1 cellular context compared by ENCODE assay signal in the genomic region with DNA sequence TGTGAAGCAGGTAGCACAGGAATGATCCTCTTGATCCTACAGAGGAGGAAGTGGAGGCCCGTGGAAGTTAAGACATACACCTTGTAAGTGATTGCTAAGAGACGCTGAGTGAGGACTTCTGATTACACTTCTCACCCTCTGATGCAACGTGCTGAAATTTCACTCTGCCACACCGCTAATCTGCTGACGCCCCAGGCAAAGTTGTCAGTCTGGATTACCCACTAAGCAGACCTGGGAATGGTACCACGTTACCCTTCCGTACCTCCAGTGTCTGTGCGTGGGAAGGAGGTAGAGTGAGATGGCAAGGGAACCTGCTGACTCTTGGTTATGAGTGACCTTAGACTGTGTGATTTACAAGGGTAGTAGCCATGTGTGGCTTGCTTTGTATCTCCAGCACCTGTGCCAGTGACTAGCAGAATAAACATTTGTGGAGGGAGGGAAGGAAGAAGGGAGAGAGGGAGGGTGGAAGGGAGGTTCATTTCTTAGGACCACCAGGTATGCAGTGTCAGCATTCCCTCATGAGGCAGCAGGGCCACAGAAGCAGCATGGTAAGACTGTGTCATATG.
A peak's percentile ranks its signal among the peaks of the same experiment; 100 is the strongest.
TF ChIP-seq lines count a peak whose summit lies in the region.

No MANE protein-coding gene starts in this region.

TF ChIP-seq in K562, 482 proteins besides CTCF, POLR2A, EP300 and RAD21 (continued from another document and continues in another):
- TF ChIP-seq, protein P1, sequence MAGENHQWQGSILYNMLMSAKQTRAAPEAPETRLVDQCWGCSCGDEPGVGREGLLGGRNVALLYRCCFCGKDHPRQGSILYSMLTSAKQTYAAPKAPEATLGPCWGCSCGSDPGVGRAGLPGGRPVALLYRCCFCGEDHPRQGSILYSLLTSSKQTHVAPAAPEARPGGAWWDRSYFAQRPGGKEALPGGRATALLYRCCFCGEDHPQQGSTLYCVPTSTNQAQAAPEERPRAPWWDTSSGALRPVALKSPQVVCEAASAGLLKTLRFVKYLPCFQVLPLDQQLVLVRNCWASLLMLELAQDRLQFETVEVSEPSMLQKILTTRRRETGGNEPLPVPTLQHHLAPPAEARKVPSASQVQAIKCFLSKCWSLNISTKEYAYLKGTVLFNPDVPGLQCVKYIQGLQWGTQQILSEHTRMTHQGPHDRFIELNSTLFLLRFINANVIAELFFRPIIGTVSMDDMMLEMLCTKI (IDR thresholded peaks at IDR 0.05; ENCODE audit: partially characterized antibody) = no peak
- TF ChIP-seq NFIC (IDR thresholded peaks at IDR 0.05) = no peak
- TF ChIP-seq, protein P2, sequence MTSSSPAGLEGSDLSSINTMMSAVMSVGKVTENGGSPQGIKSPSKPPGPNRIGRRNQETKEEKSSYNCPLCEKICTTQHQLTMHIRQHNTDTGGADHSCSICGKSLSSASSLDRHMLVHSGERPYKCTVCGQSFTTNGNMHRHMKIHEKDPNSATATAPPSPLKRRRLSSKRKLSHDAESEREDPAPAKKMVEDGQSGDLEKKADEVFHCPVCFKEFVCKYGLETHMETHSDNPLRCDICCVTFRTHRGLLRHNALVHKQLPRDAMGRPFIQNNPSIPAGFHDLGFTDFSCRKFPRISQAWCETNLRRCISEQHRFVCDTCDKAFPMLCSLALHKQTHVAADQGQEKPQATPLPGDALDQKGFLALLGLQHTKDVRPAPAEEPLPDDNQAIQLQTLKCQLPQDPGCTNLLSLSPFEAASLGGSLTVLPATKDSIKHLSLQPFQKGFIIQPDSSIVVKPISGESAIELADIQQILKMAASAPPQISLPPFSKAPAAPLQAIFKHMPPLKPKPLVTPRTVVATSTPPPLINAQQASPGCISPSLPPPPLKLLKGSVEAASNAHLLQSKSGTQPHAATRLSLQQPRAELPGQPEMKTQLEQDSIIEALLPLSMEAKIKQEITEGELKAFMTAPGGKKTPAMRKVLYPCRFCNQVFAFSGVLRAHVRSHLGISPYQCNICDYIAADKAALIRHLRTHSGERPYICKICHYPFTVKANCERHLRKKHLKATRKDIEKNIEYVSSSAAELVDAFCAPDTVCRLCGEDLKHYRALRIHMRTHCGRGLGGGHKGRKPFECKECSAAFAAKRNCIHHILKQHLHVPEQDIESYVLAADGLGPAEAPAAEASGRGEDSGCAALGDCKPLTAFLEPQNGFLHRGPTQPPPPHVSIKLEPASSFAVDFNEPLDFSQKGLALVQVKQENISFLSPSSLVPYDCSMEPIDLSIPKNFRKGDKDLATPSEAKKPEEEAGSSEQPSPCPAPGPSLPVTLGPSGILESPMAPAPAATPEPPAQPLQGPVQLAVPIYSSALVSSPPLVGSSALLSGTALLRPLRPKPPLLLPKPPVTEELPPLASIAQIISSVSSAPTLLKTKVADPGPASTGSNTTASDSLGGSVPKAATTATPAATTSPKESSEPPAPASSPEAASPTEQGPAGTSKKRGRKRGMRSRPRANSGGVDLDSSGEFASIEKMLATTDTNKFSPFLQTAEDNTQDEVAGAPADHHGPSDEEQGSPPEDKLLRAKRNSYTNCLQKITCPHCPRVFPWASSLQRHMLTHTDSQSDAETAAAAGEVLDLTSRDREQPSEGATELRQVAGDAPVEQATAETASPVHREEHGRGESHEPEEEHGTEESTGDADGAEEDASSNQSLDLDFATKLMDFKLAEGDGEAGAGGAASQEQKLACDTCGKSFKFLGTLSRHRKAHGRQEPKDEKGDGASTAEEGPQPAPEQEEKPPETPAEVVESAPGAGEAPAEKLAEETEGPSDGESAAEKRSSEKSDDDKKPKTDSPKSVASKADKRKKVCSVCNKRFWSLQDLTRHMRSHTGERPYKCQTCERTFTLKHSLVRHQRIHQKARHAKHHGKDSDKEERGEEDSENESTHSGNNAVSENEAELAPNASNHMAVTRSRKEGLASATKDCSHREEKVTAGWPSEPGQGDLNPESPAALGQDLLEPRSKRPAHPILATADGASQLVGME (CRISPR knock-in tag; IDR thresholded peaks at IDR 0.05) = peak; percentile 24; the same call in 1 of the 2 replicates
- TF ChIP-seq NONO (IDR thresholded peaks at IDR 0.05; ENCODE audit: low read depth in 2 of 2, low read length in 1 of 2) = no peak
- TF ChIP-seq ETV1 (tag; conservative IDR thresholded peaks at IDR 0.05; ENCODE audit: low read depth) = peak; percentile 65; the same call in 1 of the 2 replicates
- no peak for TF ChIP-seq ZBTB8A (IDR thresholded peaks at IDR 0.05; ENCODE audit: partially characterized antibody)
- TF ChIP-seq ZNF586 (CRISPR knock-in tag; conservative IDR thresholded peaks at IDR 0.05) = no peak
- TF ChIP-seq ZNF384 (IDR thresholded peaks at IDR 0.05; ENCODE audit: low read depth, low read length) = no peak
- TF ChIP-seq, protein P3, sequence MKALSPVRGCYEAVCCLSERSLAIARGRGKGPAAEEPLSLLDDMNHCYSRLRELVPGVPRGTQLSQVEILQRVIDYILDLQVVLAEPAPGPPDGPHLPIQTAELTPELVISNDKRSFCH (CRISPR knock-in tag; IDR thresholded peaks at IDR 0.05) = no peak
- TF ChIP-seq, protein P3 (tag; IDR thresholded peaks at IDR 0.05) = peak; percentile 65
- TF ChIP-seq FIP1L1 (IDR thresholded peaks at IDR 0.05; ENCODE audit: low read depth, low read length, poor library complexity, severe bottlenecking) = no peak
- TF ChIP-seq, protein P4, sequence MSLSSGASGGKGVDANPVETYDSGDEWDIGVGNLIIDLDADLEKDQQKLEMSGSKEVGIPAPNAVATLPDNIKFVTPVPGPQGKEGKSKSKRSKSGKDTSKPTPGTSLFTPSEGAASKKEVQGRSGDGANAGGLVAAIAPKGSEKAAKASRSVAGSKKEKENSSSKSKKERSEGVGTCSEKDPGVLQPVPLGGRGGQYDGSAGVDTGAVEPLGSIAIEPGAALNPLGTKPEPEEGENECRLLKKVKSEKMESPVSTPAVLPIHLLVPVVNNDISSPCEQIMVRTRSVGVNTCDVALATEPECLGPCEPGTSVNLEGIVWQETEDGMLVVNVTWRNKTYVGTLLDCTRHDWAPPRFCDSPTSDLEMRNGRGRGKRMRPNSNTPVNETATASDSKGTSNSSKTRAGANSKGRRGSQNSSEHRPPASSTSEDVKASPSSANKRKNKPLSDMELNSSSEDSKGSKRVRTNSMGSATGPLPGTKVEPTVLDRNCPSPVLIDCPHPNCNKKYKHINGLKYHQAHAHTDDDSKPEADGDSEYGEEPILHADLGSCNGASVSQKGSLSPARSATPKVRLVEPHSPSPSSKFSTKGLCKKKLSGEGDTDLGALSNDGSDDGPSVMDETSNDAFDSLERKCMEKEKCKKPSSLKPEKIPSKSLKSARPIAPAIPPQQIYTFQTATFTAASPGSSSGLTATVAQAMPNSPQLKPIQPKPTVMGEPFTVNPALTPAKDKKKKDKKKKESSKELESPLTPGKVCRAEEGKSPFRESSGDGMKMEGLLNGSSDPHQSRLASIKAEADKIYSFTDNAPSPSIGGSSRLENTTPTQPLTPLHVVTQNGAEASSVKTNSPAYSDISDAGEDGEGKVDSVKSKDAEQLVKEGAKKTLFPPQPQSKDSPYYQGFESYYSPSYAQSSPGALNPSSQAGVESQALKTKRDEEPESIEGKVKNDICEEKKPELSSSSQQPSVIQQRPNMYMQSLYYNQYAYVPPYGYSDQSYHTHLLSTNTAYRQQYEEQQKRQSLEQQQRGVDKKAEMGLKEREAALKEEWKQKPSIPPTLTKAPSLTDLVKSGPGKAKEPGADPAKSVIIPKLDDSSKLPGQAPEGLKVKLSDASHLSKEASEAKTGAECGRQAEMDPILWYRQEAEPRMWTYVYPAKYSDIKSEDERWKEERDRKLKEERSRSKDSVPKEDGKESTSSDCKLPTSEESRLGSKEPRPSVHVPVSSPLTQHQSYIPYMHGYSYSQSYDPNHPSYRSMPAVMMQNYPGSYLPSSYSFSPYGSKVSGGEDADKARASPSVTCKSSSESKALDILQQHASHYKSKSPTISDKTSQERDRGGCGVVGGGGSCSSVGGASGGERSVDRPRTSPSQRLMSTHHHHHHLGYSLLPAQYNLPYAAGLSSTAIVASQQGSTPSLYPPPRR (CRISPR knock-in tag; IDR thresholded peaks at IDR 0.05; ENCODE audit: borderline replicate concordance) = no peak
- TF ChIP-seq ZNF780A (CRISPR knock-in tag; IDR thresholded peaks at IDR 0.05) = no peak
- no peak for TF ChIP-seq ZNF778 (CRISPR knock-in tag; IDR thresholded peaks at IDR 0.05)
- TF ChIP-seq PYGO2 (tag; IDR thresholded peaks at IDR 0.05) = 0 out of 2 replicates have a peak, but pooled peaks have one; percentile 21
- TF ChIP-seq ARHGAP35 (IDR thresholded peaks at IDR 0.05; ENCODE audit: partially characterized antibody) = no peak
- no peak for TF ChIP-seq GTF2A2 (tag; IDR thresholded peaks at IDR 0.05)
- TF ChIP-seq TAF15 (IDR thresholded peaks at IDR 0.05; ENCODE audit: low read depth, low read length) = no peak
- TF ChIP-seq, protein P5, sequence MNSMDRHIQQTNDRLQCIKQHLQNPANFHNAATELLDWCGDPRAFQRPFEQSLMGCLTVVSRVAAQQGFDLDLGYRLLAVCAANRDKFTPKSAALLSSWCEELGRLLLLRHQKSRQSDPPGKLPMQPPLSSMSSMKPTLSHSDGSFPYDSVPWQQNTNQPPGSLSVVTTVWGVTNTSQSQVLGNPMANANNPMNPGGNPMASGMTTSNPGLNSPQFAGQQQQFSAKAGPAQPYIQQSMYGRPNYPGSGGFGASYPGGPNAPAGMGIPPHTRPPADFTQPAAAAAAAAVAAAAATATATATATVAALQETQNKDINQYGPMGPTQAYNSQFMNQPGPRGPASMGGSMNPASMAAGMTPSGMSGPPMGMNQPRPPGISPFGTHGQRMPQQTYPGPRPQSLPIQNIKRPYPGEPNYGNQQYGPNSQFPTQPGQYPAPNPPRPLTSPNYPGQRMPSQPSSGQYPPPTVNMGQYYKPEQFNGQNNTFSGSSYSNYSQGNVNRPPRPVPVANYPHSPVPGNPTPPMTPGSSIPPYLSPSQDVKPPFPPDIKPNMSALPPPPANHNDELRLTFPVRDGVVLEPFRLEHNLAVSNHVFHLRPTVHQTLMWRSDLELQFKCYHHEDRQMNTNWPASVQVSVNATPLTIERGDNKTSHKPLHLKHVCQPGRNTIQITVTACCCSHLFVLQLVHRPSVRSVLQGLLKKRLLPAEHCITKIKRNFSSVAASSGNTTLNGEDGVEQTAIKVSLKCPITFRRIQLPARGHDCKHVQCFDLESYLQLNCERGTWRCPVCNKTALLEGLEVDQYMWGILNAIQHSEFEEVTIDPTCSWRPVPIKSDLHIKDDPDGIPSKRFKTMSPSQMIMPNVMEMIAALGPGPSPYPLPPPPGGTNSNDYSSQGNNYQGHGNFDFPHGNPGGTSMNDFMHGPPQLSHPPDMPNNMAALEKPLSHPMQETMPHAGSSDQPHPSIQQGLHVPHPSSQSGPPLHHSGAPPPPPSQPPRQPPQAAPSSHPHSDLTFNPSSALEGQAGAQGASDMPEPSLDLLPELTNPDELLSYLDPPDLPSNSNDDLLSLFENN (IDR thresholded peaks at IDR 0.05; ENCODE audit: low read depth in 2 of 2, low read length in 2 of 2) = no peak
- TF ChIP-seq CBFA2T3 (IDR thresholded peaks at IDR 0.05) = no peak
- TF ChIP-seq GABPA (tag; conservative IDR thresholded peaks at IDR 0.05; ENCODE audit: low read depth) = 0 out of 2 replicates have a peak, but pooled peaks have one; percentile 32
- no peak for TF ChIP-seq FOXA1 (IDR thresholded peaks at IDR 0.05; ENCODE audit: borderline replicate concordance)
- TF ChIP-seq NFE2 (IDR thresholded peaks at IDR 0.05; ENCODE audit: low read depth) = 0 out of 2 replicates have a peak, but pooled peaks have one; percentile 18
- TF ChIP-seq, protein P6, sequence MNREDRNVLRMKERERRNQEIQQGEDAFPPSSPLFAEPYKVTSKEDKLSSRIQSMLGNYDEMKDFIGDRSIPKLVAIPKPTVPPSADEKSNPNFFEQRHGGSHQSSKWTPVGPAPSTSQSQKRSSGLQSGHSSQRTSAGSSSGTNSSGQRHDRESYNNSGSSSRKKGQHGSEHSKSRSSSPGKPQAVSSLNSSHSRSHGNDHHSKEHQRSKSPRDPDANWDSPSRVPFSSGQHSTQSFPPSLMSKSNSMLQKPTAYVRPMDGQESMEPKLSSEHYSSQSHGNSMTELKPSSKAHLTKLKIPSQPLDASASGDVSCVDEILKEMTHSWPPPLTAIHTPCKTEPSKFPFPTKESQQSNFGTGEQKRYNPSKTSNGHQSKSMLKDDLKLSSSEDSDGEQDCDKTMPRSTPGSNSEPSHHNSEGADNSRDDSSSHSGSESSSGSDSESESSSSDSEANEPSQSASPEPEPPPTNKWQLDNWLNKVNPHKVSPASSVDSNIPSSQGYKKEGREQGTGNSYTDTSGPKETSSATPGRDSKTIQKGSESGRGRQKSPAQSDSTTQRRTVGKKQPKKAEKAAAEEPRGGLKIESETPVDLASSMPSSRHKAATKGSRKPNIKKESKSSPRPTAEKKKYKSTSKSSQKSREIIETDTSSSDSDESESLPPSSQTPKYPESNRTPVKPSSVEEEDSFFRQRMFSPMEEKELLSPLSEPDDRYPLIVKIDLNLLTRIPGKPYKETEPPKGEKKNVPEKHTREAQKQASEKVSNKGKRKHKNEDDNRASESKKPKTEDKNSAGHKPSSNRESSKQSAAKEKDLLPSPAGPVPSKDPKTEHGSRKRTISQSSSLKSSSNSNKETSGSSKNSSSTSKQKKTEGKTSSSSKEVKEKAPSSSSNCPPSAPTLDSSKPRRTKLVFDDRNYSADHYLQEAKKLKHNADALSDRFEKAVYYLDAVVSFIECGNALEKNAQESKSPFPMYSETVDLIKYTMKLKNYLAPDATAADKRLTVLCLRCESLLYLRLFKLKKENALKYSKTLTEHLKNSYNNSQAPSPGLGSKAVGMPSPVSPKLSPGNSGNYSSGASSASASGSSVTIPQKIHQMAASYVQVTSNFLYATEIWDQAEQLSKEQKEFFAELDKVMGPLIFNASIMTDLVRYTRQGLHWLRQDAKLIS (CRISPR knock-in tag; IDR thresholded peaks at IDR 0.05) = no peak
- peak; percentile 36 for TF ChIP-seq RFX1 (IDR thresholded peaks at IDR 0.05)
- TF ChIP-seq, protein P7, sequence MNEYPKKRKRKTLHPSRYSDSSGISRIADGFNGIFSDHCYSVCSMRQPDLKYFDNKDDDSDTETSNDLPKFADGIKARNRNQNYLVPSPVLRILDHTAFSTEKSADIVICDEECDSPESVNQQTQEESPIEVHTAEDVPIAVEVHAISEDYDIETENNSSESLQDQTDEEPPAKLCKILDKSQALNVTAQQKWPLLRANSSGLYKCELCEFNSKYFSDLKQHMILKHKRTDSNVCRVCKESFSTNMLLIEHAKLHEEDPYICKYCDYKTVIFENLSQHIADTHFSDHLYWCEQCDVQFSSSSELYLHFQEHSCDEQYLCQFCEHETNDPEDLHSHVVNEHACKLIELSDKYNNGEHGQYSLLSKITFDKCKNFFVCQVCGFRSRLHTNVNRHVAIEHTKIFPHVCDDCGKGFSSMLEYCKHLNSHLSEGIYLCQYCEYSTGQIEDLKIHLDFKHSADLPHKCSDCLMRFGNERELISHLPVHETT (CRISPR knock-in tag; conservative IDR thresholded peaks at IDR 0.05 in 1 of 2, IDR thresholded peaks at IDR 0.05 in 1 of 2) = no peak
- no peak for TF ChIP-seq ZNF507 (tag; conservative IDR thresholded peaks at IDR 0.05)
- TF ChIP-seq IFI16 (CRISPR knock-in tag; IDR thresholded peaks at IDR 0.05) = no peak
- peak; percentile 22 to 67; a peak in 1 of 4 replicates for TF ChIP-seq MAZ (CRISPR knock-in tag; conservative IDR thresholded peaks at IDR 0.05 in 1 of 2, IDR thresholded peaks at IDR 0.05 in 1 of 2)
- TF ChIP-seq NELFE (IDR thresholded peaks at IDR 0.05; ENCODE audit: insufficient read depth, insufficient read length) = no peak
- peak; percentile 98 for TF ChIP-seq ZNF589 (CRISPR knock-in tag; IDR thresholded peaks at IDR 0.05; ENCODE audit: low read depth)
- TF ChIP-seq, protein P8, sequence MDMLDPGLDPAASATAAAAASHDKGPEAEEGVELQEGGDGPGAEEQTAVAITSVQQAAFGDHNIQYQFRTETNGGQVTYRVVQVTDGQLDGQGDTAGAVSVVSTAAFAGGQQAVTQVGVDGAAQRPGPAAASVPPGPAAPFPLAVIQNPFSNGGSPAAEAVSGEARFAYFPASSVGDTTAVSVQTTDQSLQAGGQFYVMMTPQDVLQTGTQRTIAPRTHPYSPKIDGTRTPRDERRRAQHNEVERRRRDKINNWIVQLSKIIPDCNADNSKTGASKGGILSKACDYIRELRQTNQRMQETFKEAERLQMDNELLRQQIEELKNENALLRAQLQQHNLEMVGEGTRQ (CRISPR knock-in tag; IDR thresholded peaks at IDR 0.05) = no peak
- TF ChIP-seq MBD2 (IDR thresholded peaks at IDR 0.05; ENCODE audit: borderline replicate concordance, low read depth) = no peak
